ENCODE assay signal across 35 cellular contexts in the genomic region with DNA sequence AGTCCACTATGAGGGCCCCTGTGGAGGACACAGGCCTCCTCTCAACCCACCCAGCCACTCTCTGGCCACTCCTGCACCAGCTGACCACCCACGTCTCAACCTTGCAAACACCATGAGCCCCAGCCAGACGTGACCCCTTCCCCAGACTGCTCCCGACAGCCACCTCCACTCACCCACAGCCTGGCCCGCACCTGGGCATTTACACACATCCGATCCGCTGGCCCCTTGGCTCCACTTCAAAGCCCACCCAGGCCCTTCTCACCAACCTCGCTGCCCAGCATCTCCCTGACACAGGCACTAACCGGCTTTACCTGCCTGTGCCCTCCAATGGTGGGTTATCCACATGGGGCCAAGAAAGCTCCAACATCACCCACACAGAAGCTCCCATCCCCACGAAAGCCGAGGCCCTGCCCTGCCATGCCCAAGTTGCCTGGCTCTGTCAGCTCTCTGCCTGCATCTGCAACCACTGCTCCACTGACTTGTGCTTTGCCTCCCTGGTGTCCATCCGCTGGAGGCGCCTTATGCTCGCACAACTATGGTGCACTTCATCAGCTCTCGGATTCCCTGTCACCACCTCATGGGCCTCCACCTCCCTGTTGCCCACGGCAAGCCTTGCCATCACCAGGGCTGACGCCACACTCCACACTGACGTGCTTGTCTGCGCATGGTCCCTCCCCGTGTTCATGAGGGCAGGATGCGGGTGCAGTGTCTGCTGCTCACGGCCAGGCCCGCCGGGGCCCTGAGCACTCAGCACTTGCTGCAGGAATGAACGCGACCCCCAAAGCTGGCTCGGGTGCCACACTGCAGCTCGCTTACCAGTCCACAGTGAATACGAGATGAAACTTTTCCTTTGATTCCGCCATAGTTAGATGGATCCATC. TPM values are rescaled to one million over a fixed set of nuclear protein-coding genes. Genes with fewer than 3 reads are reported as not detected.
A peak's percentile ranks its signal among the peaks of the same experiment; 100 is the strongest.
DNase-seq lines count a peak whose midpoint lies in the region; ATAC-seq, FAIRE-seq and TF ChIP-seq lines count a peak whose summit lies in the region.
"Had no signal": no experiment of that assay in that cellular context is flagged by ENCODE, and none has a peak within 500 bp of the region (broad histone marks: within the 10 kb centered on the region; RNA-seq: fewer than 3 reads in every experiment).

No MANE protein-coding gene starts in this region.

- CTCF ChIA-PET in activated CD8-positive, alpha-beta memory T cell treated with anti-CD3 and anti-CD28 coated beads, Interleukin-2, amount 10 ng/mL, durations not matched to agents 7 days and 5 days (lab: Charles Lee), result interaction anchor here (2.6 kb wide), 1 partner anchor 21 kb away, joined by 8 read pairs; no protein-coding TSS in a partner anchor
- CTCF ChIA-PET in WTC11 (lab: Charles Lee), result interaction anchor here (0.7 to 1.5 kb wide), 3 partner anchors 14 to 133 kb away, joined by 3 to 4 read pairs (median 4); no protein-coding TSS in a partner anchor
- CTCF ChIA-PET in HepG2 (lab: Yijun Ruan, JAX; ENCODE audit: low intra/inter-chr PET ratio, low total read pairs), result no interaction called here
- CTCF ChIA-PET in activated naive CD4-positive, alpha-beta T cell treated with anti-CD3 and anti-CD28 coated beads, Interleukin-2, amount 10 ng/mL, durations not matched to agents 7 days and 5 days (lab: Charles Lee), result no interaction called here

- no peak overlapping the region for H3K27ac ChIP-seq in HepG2 (ENCODE audit: extremely low read length, insufficient read depth, low read length)
- H3K27ac ChIP-seq: breast epithelium, hepatocyte, HL-60, parathyroid adenoma, thyroid gland, uterus had no signal

- TF ChIP-seq RAD21 in HepG2 (CRISPR knock-in tag; IDR thresholded peaks at IDR 0.05), result no peak

- POLR2A ChIA-PET in WTC11 (lab: Charles Lee), result interaction anchor here (0.6 kb wide), 1 partner anchor 148 kb away, joined by 7 read pairs; no protein-coding TSS in a partner anchor
- POLR2A ChIA-PET in HepG2 (lab: Yijun Ruan, JAX), result no interaction called here

- H3K4me3 Mint-ChIP-seq in activated CD8-positive, alpha-beta memory T cell treated with anti-CD3 and anti-CD28 coated beads, Interleukin-2, amount 10 ng/mL, durations not matched to agents 7 days and 5 days, result no peak overlapping the region
- H3K4me3 Mint-ChIP-seq in WTC11, result no peak overlapping the region
- H3K4me3 Mint-ChIP-seq in stimulated activated effector memory CD8-positive, alpha-beta T cell treated with anti-CD3 and anti-CD28 coated beads, Interleukin-12 subunit alpha, Interleukin-12 subunit beta, amount 100 ng/mL, for 72 hours, result no peak overlapping the region
- H3K4me3 Mint-ChIP-seq in activated naive CD4-positive, alpha-beta T cell treated with anti-CD3 and anti-CD28 coated beads, Interleukin-2, amount 10 ng/mL, durations not matched to agents 7 days and 5 days, result no peak overlapping the region
- H3K4me3 Mint-ChIP-seq: activated naive CD4-positive, alpha-beta T cell treated with anti-CD3 and anti-CD28 coated beads for 36 hours; activated T-cell treated with anti-CD3 and anti-CD28 coated beads, Interleukin-2, amount 50 U/mL, for 72 hours; CD4-positive, alpha-beta memory T cell; nephron; stimulated activated naive CD8-positive, alpha-beta T cell treated with anti-CD3 and anti-CD28 coated beads, Interleukin-15, amount 100 ng/mL, for 72 hours; T-helper 1 cell treated with Interleukin-12 subunit alpha and Interleukin-12 subunit beta and Interleukin-4 antibody, amounts not matched to agents 30 μg/mL and 1 μg/mL, for 36 hours had no signal

- no peak overlapping the region for H2AFZ ChIP-seq in HepG2 (ENCODE audit: low read length)
- H2AFZ ChIP-seq: hepatocyte, parathyroid adenoma had no signal

- peak overlapping the region; percentile 50 for H3K27ac Mint-ChIP-seq in activated CD8-positive, alpha-beta memory T cell treated with anti-CD3 and anti-CD28 coated beads, Interleukin-2, amount 10 ng/mL, durations not matched to agents 7 days and 5 days
- H3K27ac Mint-ChIP-seq in WTC11, result peak overlapping the region; percentile 50; the same call in 1 of the 2 replicates
- peak overlapping the region; percentile 76 for H3K27ac Mint-ChIP-seq in stimulated activated effector memory CD8-positive, alpha-beta T cell treated with anti-CD3 and anti-CD28 coated beads, Interleukin-12 subunit alpha, Interleukin-12 subunit beta, amount 100 ng/mL, for 72 hours
- H3K27ac Mint-ChIP-seq in activated naive CD4-positive, alpha-beta T cell treated with anti-CD3 and anti-CD28 coated beads, Interleukin-2, amount 10 ng/mL, durations not matched to agents 7 days and 5 days, result no peak overlapping the region
- H3K27ac Mint-ChIP-seq: activated naive CD4-positive, alpha-beta T cell treated with anti-CD3 and anti-CD28 coated beads for 36 hours; activated T-cell treated with anti-CD3 and anti-CD28 coated beads, Interleukin-2, amount 50 U/mL, for 72 hours; T-helper 1 cell treated with Interleukin-12 subunit alpha and Interleukin-12 subunit beta and Interleukin-4 antibody, amounts not matched to agents 30 μg/mL and 1 μg/mL, for 36 hours had no signal

- H3K9me3 ChIP-seq in HepG2 (ENCODE audit: low read length), result no peaks in the 10 kb centered on the region
- H3K9me3 ChIP-seq: breast epithelium, MG63, thyroid gland, uterus had no signal

- no peaks in the 10 kb centered on the region; the same call in 1 of the 2 replicates for H4K20me1 ChIP-seq in HepG2 (ENCODE audit: insufficient read depth, low read length)

- H3K36me3 ChIP-seq in HepG2 (replicated peaks in 1 of 2; ENCODE audit: control insufficient read depth in 1 of 2, insufficient read depth in 2 of 2, low read length in 2 of 2), result peaks cover 41 to 85% of the 10 kb centered on the region in 2 experiments; a peak in 4 of 5 replicates
- H3K36me3 ChIP-seq: uterus had no signal

- BruUV-seq in HepG2 (replicated peaks; lab: Mats Ljungman, UMichigan), result no TSS peak

- H3K4me3 ChIP-seq in HepG2 (replicated peaks in 1 of 3; ENCODE audit: insufficient read depth in 1 of 3, low read depth in 2 of 3, low read length in 3 of 3), result no peak overlapping the region
- H3K4me3 ChIP-seq: breast epithelium, hepatocyte, lung, MG63, thyroid gland, uterus had no signal

- H3K36me3 Mint-ChIP-seq in activated CD8-positive, alpha-beta memory T cell treated with anti-CD3 and anti-CD28 coated beads, Interleukin-2, amount 10 ng/mL, durations not matched to agents 7 days and 5 days, result peaks cover 70% of the 10 kb centered on the region
- peaks cover 75% of the 10 kb centered on the region for H3K36me3 Mint-ChIP-seq in WTC11
- H3K36me3 Mint-ChIP-seq in stimulated activated effector memory CD8-positive, alpha-beta T cell treated with anti-CD3 and anti-CD28 coated beads, Interleukin-12 subunit alpha, Interleukin-12 subunit beta, amount 100 ng/mL, for 72 hours, result peaks cover 98% of the 10 kb centered on the region
- H3K36me3 Mint-ChIP-seq in activated naive CD4-positive, alpha-beta T cell treated with anti-CD3 and anti-CD28 coated beads, Interleukin-2, amount 10 ng/mL, durations not matched to agents 7 days and 5 days, result peaks cover 71% of the 10 kb centered on the region

- DNase-seq in activated CD8-positive, alpha-beta memory T cell treated with anti-CD3 and anti-CD28 coated beads, Interleukin-2, amount 10 ng/mL, durations not matched to agents 7 days and 5 days, result no peak
- DNase-seq in activated CD8-positive, alpha-beta memory T cell treated with anti-CD3 and anti-CD28 coated beads, Interleukin-2, amount 50 U/mL, for 48 hours, result no peak
- no peak for DNase-seq in WTC11 (ENCODE audit: low spot score)
- DNase-seq in HepG2 (ENCODE audit: low spot score), result no peak
- DNase-seq in stimulated activated effector memory CD8-positive, alpha-beta T cell treated with anti-CD3 and anti-CD28 coated beads, Interleukin-12 subunit alpha, Interleukin-12 subunit beta, amount 100 ng/mL, for 72 hours (ENCODE audit: low spot score in 2 of 2), result no peak
- DNase-seq in DMS 273 (lab: John Stamatoyannopoulos, UW; ENCODE audit: unreplicated experiment), result no peak
- no peak for DNase-seq in activated naive CD4-positive, alpha-beta T cell treated with anti-CD3 and anti-CD28 coated beads, Interleukin-2, amount 10 ng/mL, durations not matched to agents 7 days and 5 days
- no peak for DNase-seq in activated CD4-positive, CD25-positive, alpha-beta regulatory T cell (lab: John Stamatoyannopoulos, UW)
- DNase-seq: activated CD4-positive, alpha-beta T cell treated with anti-CD3 and anti-CD28 coated beads for 1 hour; activated naive CD4-positive, alpha-beta T cell treated with anti-CD3 and anti-CD28 coated beads for 36 hours; activated T-cell treated with anti-CD3 and anti-CD28 coated beads, Interleukin-2, amount 50 U/mL, for 72 hours; anterior cingulate cortex; CD4-positive, alpha-beta memory T cell; KG1; MG63; NCI-H2081; NCI-H226; NCI-H526 treated with DMSO at 0.1 percent for 48 hours; small intestine; stimulated activated naive CD8-positive, alpha-beta T cell treated with anti-CD3 and anti-CD28 coated beads, Interleukin-15, amount 100 ng/mL, for 72 hours; thyroid gland; uterus had no signal

- in situ Hi-C loops in HepG2 (cut with HindIII; ENCODE audit: extremely low pct_ligation_motif_present, low pct_unique_long_range_greater_than_20kb), result no loop called here

- no peaks in the 10 kb centered on the region for H3K27me3 Mint-ChIP-seq in activated CD8-positive, alpha-beta memory T cell treated with anti-CD3 and anti-CD28 coated beads, Interleukin-2, amount 10 ng/mL, durations not matched to agents 7 days and 5 days
- H3K27me3 Mint-ChIP-seq in WTC11 (ENCODE audit: low read depth), result no peaks in the 10 kb centered on the region
- H3K27me3 Mint-ChIP-seq in activated naive CD4-positive, alpha-beta T cell treated with anti-CD3 and anti-CD28 coated beads, Interleukin-2, amount 10 ng/mL, durations not matched to agents 7 days and 5 days, result no peaks in the 10 kb centered on the region
- H3K27me3 Mint-ChIP-seq: CD4-positive, alpha-beta memory T cell; stimulated activated naive CD8-positive, alpha-beta T cell treated with anti-CD3 and anti-CD28 coated beads, Interleukin-15, amount 100 ng/mL, for 72 hours had no signal

- H3K4me1 ChIP-seq in HepG2 (ENCODE audit: insufficient read depth, low read length), result no peaks in the 10 kb centered on the region
- H3K4me1 ChIP-seq: breast epithelium, parathyroid adenoma, thyroid gland, uterus had no signal

- intact Hi-C loops in HepG2 (cut with micrococcal nuclease; ENCODE audit: unreplicated experiment), result no loop called here

- no peaks in the 10 kb centered on the region for H3K79me2 ChIP-seq in HepG2 (ENCODE audit: insufficient read depth, low read length)
- H3K79me2 ChIP-seq: hepatocyte, parathyroid adenoma had no signal

- H3K9me3 Mint-ChIP-seq in activated CD8-positive, alpha-beta memory T cell treated with anti-CD3 and anti-CD28 coated beads, Interleukin-2, amount 10 ng/mL, durations not matched to agents 7 days and 5 days (ENCODE audit: low read depth), result no peaks in the 10 kb centered on the region
- no peaks in the 10 kb centered on the region for H3K9me3 Mint-ChIP-seq in WTC11
- no peaks in the 10 kb centered on the region for H3K9me3 Mint-ChIP-seq in stimulated activated effector memory CD8-positive, alpha-beta T cell treated with anti-CD3 and anti-CD28 coated beads, Interleukin-12 subunit alpha, Interleukin-12 subunit beta, amount 100 ng/mL, for 72 hours
- no peaks in the 10 kb centered on the region for H3K9me3 Mint-ChIP-seq in activated naive CD4-positive, alpha-beta T cell treated with anti-CD3 and anti-CD28 coated beads, Interleukin-2, amount 10 ng/mL, durations not matched to agents 7 days and 5 days
- H3K9me3 Mint-ChIP-seq: activated naive CD4-positive, alpha-beta T cell treated with anti-CD3 and anti-CD28 coated beads for 36 hours; activated T-cell treated with anti-CD3 and anti-CD28 coated beads, Interleukin-2, amount 50 U/mL, for 72 hours; CD4-positive, alpha-beta memory T cell; nephron; stimulated activated naive CD8-positive, alpha-beta T cell treated with anti-CD3 and anti-CD28 coated beads, Interleukin-15, amount 100 ng/mL, for 72 hours; T-helper 1 cell treated with Interleukin-12 subunit alpha and Interleukin-12 subunit beta and Interleukin-4 antibody, amounts not matched to agents 30 μg/mL and 1 μg/mL, for 36 hours had no signal

- TF ChIP-seq EP300 in HepG2 (IDR thresholded peaks at IDR 0.05; ENCODE audit: low read depth in 2 of 2, low read length in 2 of 2) (no peak), HepG2 (CRISPR knock-in tag; IDR thresholded peaks at IDR 0.05; ENCODE audit: borderline replicate concordance) (no peak)

- H3K4me1 Mint-ChIP-seq in activated CD8-positive, alpha-beta memory T cell treated with anti-CD3 and anti-CD28 coated beads, Interleukin-2, amount 10 ng/mL, durations not matched to agents 7 days and 5 days, result peaks cover 2% of the 10 kb centered on the region
- H3K4me1 Mint-ChIP-seq in WTC11, result no peaks in the 10 kb centered on the region
- peaks cover 7% of the 10 kb centered on the region for H3K4me1 Mint-ChIP-seq in stimulated activated effector memory CD8-positive, alpha-beta T cell treated with anti-CD3 and anti-CD28 coated beads, Interleukin-12 subunit alpha, Interleukin-12 subunit beta, amount 100 ng/mL, for 72 hours
- peaks cover 10% of the 10 kb centered on the region for H3K4me1 Mint-ChIP-seq in activated naive CD4-positive, alpha-beta T cell treated with anti-CD3 and anti-CD28 coated beads, Interleukin-2, amount 10 ng/mL, durations not matched to agents 7 days and 5 days
- H3K4me1 Mint-ChIP-seq: CD4-positive, alpha-beta memory T cell; stimulated activated naive CD8-positive, alpha-beta T cell treated with anti-CD3 and anti-CD28 coated beads, Interleukin-15, amount 100 ng/mL, for 72 hours had no signal

- no peak for TF ChIP-seq POLR2A in HepG2 (IDR thresholded peaks at IDR 0.05; ENCODE audit: insufficient read depth in 1 of 2, low read depth in 2 of 2, low read length in 2 of 2)

- H3K4me2 ChIP-seq in HepG2 (ENCODE audit: low read depth, low read length), result no peak overlapping the region
- H3K4me2 ChIP-seq: hepatocyte had no signal

- 90% methylated on average over 29 of the region's 29 CpGs for WGBS in HepG2 (ENCODE audit: low lambda C conversion rate)

- FAIRE-seq in HepG2 (lab: Jason Lieb, UNC), result no peak
- FAIRE-seq: A204.1, colon, small intestine had no signal

- TF ChIP-seq CTCF in WTC11 (IDR thresholded peaks at IDR 0.05) (no peak), HepG2 (CRISPR knock-in tag; IDR thresholded peaks at IDR 0.05) (no peak)

- no peaks in the 10 kb centered on the region for H3K27me3 ChIP-seq in HepG2 (ENCODE audit: control insufficient read depth in 1 of 2, insufficient read depth in 2 of 2, low read length in 2 of 2)
- H3K27me3 ChIP-seq: breast epithelium, hepatocyte, MG63, thyroid gland, uterus had no signal

- no peak overlapping the region for H3K9ac ChIP-seq in HepG2 (ENCODE audit: insufficient read depth, low read depth, low read length)
- H3K9ac ChIP-seq: parathyroid adenoma had no signal

- no peak for ATAC-seq in activated CD8-positive, alpha-beta memory T cell treated with anti-CD3 and anti-CD28 coated beads, Interleukin-2, amount 10 ng/mL, durations not matched to agents 7 days and 5 days
- ATAC-seq in WTC11 (no peak), HepG2 (no peak)
- ATAC-seq in stimulated activated effector memory CD8-positive, alpha-beta T cell treated with anti-CD3 and anti-CD28 coated beads, Interleukin-12 subunit alpha, Interleukin-12 subunit beta, amount 100 ng/mL, for 72 hours, result no peak
- ATAC-seq: activated T-cell treated with anti-CD3 and anti-CD28 coated beads, Interleukin-2, amount 50 U/mL, for 72 hours; HCT116; Right ventricle myocardium inferior; SK-N-SH treated with all-trans-retinoic acid at 6 μM for 48 hours; stimulated activated naive CD8-positive, alpha-beta T cell treated with anti-CD3 and anti-CD28 coated beads, Interleukin-15, amount 100 ng/mL, for 72 hours had no signal

RNA-seq across cellular contexts. Expression of gene P2RX2, which starts 16.7 kb away (rescaled TPM):
- not detected for total RNA-seq in activated CD8-positive, alpha-beta memory T cell treated with anti-CD3 and anti-CD28 coated beads, Interleukin-2, amount 10 ng/mL, durations not matched to agents 7 days and 5 days
- 1.6 to 2.6 TPM (median 2.1 TPM) in 3 replicates for total RNA-seq in WTC11 (2021)
- total RNA-seq in HepG2 (2016; rRNA removed; fragmentation: Illumina TruSeq; extraction: Trizol), result not detected in 2 replicates
- total RNA-seq in HepG2 (2016; cell fraction: cytosol; rRNA removed; fragmentation: Illumina TruSeq; extraction: Trizol; ENCODE audit: low read depth), result not detected in 2 replicates
- total RNA-seq in HepG2 (2016; cell fraction: insoluble cytoplasmic fraction; rRNA removed; fragmentation: Illumina TruSeq; extraction: Trizol), result not detected in 2 replicates
- not detected in 2 replicates for total RNA-seq in HepG2 (2016; cell fraction: membrane; rRNA removed; fragmentation: Illumina TruSeq; extraction: Trizol)
- not detected in 2 replicates for total RNA-seq in HepG2 (2016; cell fraction: nucleus; rRNA removed; fragmentation: Illumina TruSeq; extraction: Trizol)
- polyA plus RNA-seq in HepG2 (2011; rRNA removed), result not detected in 2 replicates
- not detected in 2 replicates for polyA plus RNA-seq in HepG2 (2011; cell fraction: cytosol; rRNA removed)
- not detected in 2 replicates for polyA plus RNA-seq in HepG2 (2011; cell fraction: nucleus; rRNA removed)
- not detected in 2 replicates for polyA plus RNA-seq in HepG2 (2012)
- not detected in 2 replicates for polyA plus RNA-seq in HepG2 (2016; cell fraction: cytosol; fragmentation: Illumina TruSeq; extraction: Trizol; ENCODE audit: low read depth)
- not detected in 2 replicates for polyA plus RNA-seq in HepG2 (2016; cell fraction: insoluble cytoplasmic fraction; fragmentation: Illumina TruSeq; extraction: Trizol; ENCODE audit: low read depth)
- polyA plus RNA-seq in HepG2 (2016; cell fraction: membrane; fragmentation: Illumina TruSeq; extraction: Trizol; ENCODE audit: low read depth), result not detected in 2 replicates
- not detected in 2 replicates for polyA plus RNA-seq in HepG2 (2016; cell fraction: nucleus; fragmentation: Illumina TruSeq; extraction: Trizol; ENCODE audit: insufficient read depth, low read depth)
- polyA minus RNA-seq in HepG2 (2011; rRNA and poly(A)+ RNA removed; ENCODE audit: low replicate concordance), result not detected in 2 replicates
- polyA minus RNA-seq in HepG2 (2011; cell fraction: cytosol; rRNA and poly(A)+ RNA removed), result not detected in 2 replicates
- polyA minus RNA-seq in HepG2 (2011; cell fraction: nucleus; rRNA and poly(A)+ RNA removed), result not detected in 2 replicates
- total RNA-seq: activated naive CD4-positive, alpha-beta T cell treated with anti-CD3 and anti-CD28 coated beads for 36 hours; activated T-cell treated with anti-CD3 and anti-CD28 coated beads, Interleukin-2, amount 50 U/mL, for 72 hours; CD4-positive, alpha-beta memory T cell; hepatocyte; mucosa of gallbladder; Right ventricle myocardium inferior; uterus had no signal
- polyA plus RNA-seq: CD4-positive, alpha-beta memory T cell; hepatocyte had no signal

RNA-seq across cellular contexts. Expression of gene LRCOL1, which starts 24.9 kb away (rescaled TPM):
- not detected for total RNA-seq in activated CD8-positive, alpha-beta memory T cell treated with anti-CD3 and anti-CD28 coated beads, Interleukin-2, amount 10 ng/mL, durations not matched to agents 7 days and 5 days
- 0.24 TPM in 1 of 3 replicates, not detected in the others for total RNA-seq in WTC11 (2021)
- not detected in 2 replicates for total RNA-seq in HepG2 (2016; rRNA removed; fragmentation: Illumina TruSeq; extraction: Trizol)
- not detected in 2 replicates for total RNA-seq in HepG2 (2016; cell fraction: cytosol; rRNA removed; fragmentation: Illumina TruSeq; extraction: Trizol; ENCODE audit: low read depth)
- total RNA-seq in HepG2 (2016; cell fraction: insoluble cytoplasmic fraction; rRNA removed; fragmentation: Illumina TruSeq; extraction: Trizol), result not detected in 2 replicates
- total RNA-seq in HepG2 (2016; cell fraction: membrane; rRNA removed; fragmentation: Illumina TruSeq; extraction: Trizol), result not detected in 2 replicates
- total RNA-seq in HepG2 (2016; cell fraction: nucleus; rRNA removed; fragmentation: Illumina TruSeq; extraction: Trizol), result not detected in 2 replicates
- polyA plus RNA-seq in HepG2 (2011; rRNA removed), result 0.14 TPM in 1 of 2 replicates, not detected in the other
- polyA plus RNA-seq in HepG2 (2011; cell fraction: cytosol; rRNA removed), result 0.05 and 0.09 TPM in 2 replicates
- polyA plus RNA-seq in HepG2 (2011; cell fraction: nucleus; rRNA removed), result 0.57 TPM in 1 of 2 replicates, not detected in the other
- polyA plus RNA-seq in HepG2 (2012), result not detected in 2 replicates
- polyA plus RNA-seq in HepG2 (2016; cell fraction: cytosol; fragmentation: Illumina TruSeq; extraction: Trizol; ENCODE audit: low read depth), result not detected in 2 replicates
- not detected in 2 replicates for polyA plus RNA-seq in HepG2 (2016; cell fraction: insoluble cytoplasmic fraction; fragmentation: Illumina TruSeq; extraction: Trizol; ENCODE audit: low read depth)
- polyA plus RNA-seq in HepG2 (2016; cell fraction: membrane; fragmentation: Illumina TruSeq; extraction: Trizol; ENCODE audit: low read depth), result not detected in 2 replicates
- not detected in 2 replicates for polyA plus RNA-seq in HepG2 (2016; cell fraction: nucleus; fragmentation: Illumina TruSeq; extraction: Trizol; ENCODE audit: insufficient read depth, low read depth)
- polyA minus RNA-seq in HepG2 (2011; rRNA and poly(A)+ RNA removed; ENCODE audit: low replicate concordance), result not detected in 2 replicates
- not detected in 2 replicates for polyA minus RNA-seq in HepG2 (2011; cell fraction: cytosol; rRNA and poly(A)+ RNA removed)
- polyA minus RNA-seq in HepG2 (2011; cell fraction: nucleus; rRNA and poly(A)+ RNA removed), result not detected in 2 replicates
- total RNA-seq: activated naive CD4-positive, alpha-beta T cell treated with anti-CD3 and anti-CD28 coated beads for 36 hours; activated T-cell treated with anti-CD3 and anti-CD28 coated beads, Interleukin-2, amount 50 U/mL, for 72 hours; CD4-positive, alpha-beta memory T cell; hepatocyte; mucosa of gallbladder; Right ventricle myocardium inferior had no signal
- polyA plus RNA-seq: CD4-positive, alpha-beta memory T cell had no signal

RNA-seq across cellular contexts. Expression of gene POLE, which starts 51.8 kb away (rescaled TPM):
- 100 to 1,000 TPM; 170 to 221 TPM for total RNA-seq in activated CD8-positive, alpha-beta memory T cell treated with anti-CD3 and anti-CD28 coated beads, Interleukin-2, amount 10 ng/mL, durations not matched to agents 7 days and 5 days
- total RNA-seq in WTC11 (2021) (120 to 144 TPM (median 126 TPM) in 3 replicates), HepG2 (2016; rRNA removed; fragmentation: Illumina TruSeq; extraction: Trizol) (25.7 and 52.2 TPM in 2 replicates)
- 59.1 and 64.2 TPM in 2 replicates for total RNA-seq in HepG2 (2016; cell fraction: cytosol; rRNA removed; fragmentation: Illumina TruSeq; extraction: Trizol; ENCODE audit: low read depth)
- 20.9 and 52.7 TPM in 2 replicates for total RNA-seq in HepG2 (2016; cell fraction: insoluble cytoplasmic fraction; rRNA removed; fragmentation: Illumina TruSeq; extraction: Trizol)
- 57.6 and 66.6 TPM in 2 replicates for total RNA-seq in HepG2 (2016; cell fraction: membrane; rRNA removed; fragmentation: Illumina TruSeq; extraction: Trizol)
- total RNA-seq in HepG2 (2016; cell fraction: nucleus; rRNA removed; fragmentation: Illumina TruSeq; extraction: Trizol), result 72.5 and 80.9 TPM in 2 replicates
- polyA plus RNA-seq in HepG2 (2011; rRNA removed), result 23.2 and 25.3 TPM in 2 replicates
- 4.8 and 9.4 TPM in 2 replicates for polyA plus RNA-seq in HepG2 (2011; cell fraction: cytosol; rRNA removed)
- polyA plus RNA-seq in HepG2 (2011; cell fraction: nucleus; rRNA removed), result 134 and 225 TPM in 2 replicates
- polyA plus RNA-seq in HepG2 (2012), result 14.9 and 21.3 TPM in 2 replicates
- 4.1 and 5.2 TPM in 2 replicates for polyA plus RNA-seq in HepG2 (2016; cell fraction: cytosol; fragmentation: Illumina TruSeq; extraction: Trizol; ENCODE audit: low read depth)
- 21.3 and 29.5 TPM in 2 replicates for polyA plus RNA-seq in HepG2 (2016; cell fraction: insoluble cytoplasmic fraction; fragmentation: Illumina TruSeq; extraction: Trizol; ENCODE audit: low read depth)
- polyA plus RNA-seq in HepG2 (2016; cell fraction: membrane; fragmentation: Illumina TruSeq; extraction: Trizol; ENCODE audit: low read depth), result 11.4 and 13.7 TPM in 2 replicates
- 185 and 194 TPM in 2 replicates for polyA plus RNA-seq in HepG2 (2016; cell fraction: nucleus; fragmentation: Illumina TruSeq; extraction: Trizol; ENCODE audit: insufficient read depth, low read depth)
- 104 and 245 TPM in 2 replicates for polyA minus RNA-seq in HepG2 (2011; rRNA and poly(A)+ RNA removed; ENCODE audit: low replicate concordance)
- 12.9 and 22.7 TPM in 2 replicates for polyA minus RNA-seq in HepG2 (2011; cell fraction: cytosol; rRNA and poly(A)+ RNA removed)
- polyA minus RNA-seq in HepG2 (2011; cell fraction: nucleus; rRNA and poly(A)+ RNA removed), result 79.4 and 111 TPM in 2 replicates

RNA-seq across cellular contexts. Expression of gene PXMP2, which starts 52.1 kb away (rescaled TPM):
- total RNA-seq in activated CD8-positive, alpha-beta memory T cell treated with anti-CD3 and anti-CD28 coated beads, Interleukin-2, amount 10 ng/mL, durations not matched to agents 7 days and 5 days, result 10 to 100 TPM; 23.3 to 26.0 TPM
- total RNA-seq in WTC11 (2021) (12.0 to 13.2 TPM (median 12.6 TPM) in 3 replicates), HepG2 (2016; rRNA removed; fragmentation: Illumina TruSeq; extraction: Trizol) (38.3 and 42.9 TPM in 2 replicates)
- total RNA-seq in HepG2 (2016; cell fraction: cytosol; rRNA removed; fragmentation: Illumina TruSeq; extraction: Trizol; ENCODE audit: low read depth), result 129 and 144 TPM in 2 replicates
- 34.3 and 45.4 TPM in 2 replicates for total RNA-seq in HepG2 (2016; cell fraction: insoluble cytoplasmic fraction; rRNA removed; fragmentation: Illumina TruSeq; extraction: Trizol)
- total RNA-seq in HepG2 (2016; cell fraction: membrane; rRNA removed; fragmentation: Illumina TruSeq; extraction: Trizol), result 94.5 and 107 TPM in 2 replicates
- total RNA-seq in HepG2 (2016; cell fraction: nucleus; rRNA removed; fragmentation: Illumina TruSeq; extraction: Trizol), result 16.5 and 17.4 TPM in 2 replicates
- polyA plus RNA-seq in HepG2 (2011; rRNA removed), result 24.4 and 25.5 TPM in 2 replicates
- polyA plus RNA-seq in HepG2 (2011; cell fraction: cytosol; rRNA removed), result 21.8 and 27.1 TPM in 2 replicates
- polyA plus RNA-seq in HepG2 (2011; cell fraction: nucleus; rRNA removed), result 11.1 and 15.6 TPM in 2 replicates
- 14.0 and 18.0 TPM in 2 replicates for polyA plus RNA-seq in HepG2 (2012)
- 136 and 147 TPM in 2 replicates for polyA plus RNA-seq in HepG2 (2016; cell fraction: cytosol; fragmentation: Illumina TruSeq; extraction: Trizol; ENCODE audit: low read depth)
- 33.1 and 37.0 TPM in 2 replicates for polyA plus RNA-seq in HepG2 (2016; cell fraction: insoluble cytoplasmic fraction; fragmentation: Illumina TruSeq; extraction: Trizol; ENCODE audit: low read depth)
- polyA plus RNA-seq in HepG2 (2016; cell fraction: membrane; fragmentation: Illumina TruSeq; extraction: Trizol; ENCODE audit: low read depth), result 87.1 and 93.3 TPM in 2 replicates
- polyA plus RNA-seq in HepG2 (2016; cell fraction: nucleus; fragmentation: Illumina TruSeq; extraction: Trizol; ENCODE audit: insufficient read depth, low read depth), result 39.4 and 39.9 TPM in 2 replicates
- polyA minus RNA-seq in HepG2 (2011; rRNA and poly(A)+ RNA removed; ENCODE audit: low replicate concordance), result 14.3 and 48.1 TPM in 2 replicates
- 4.0 and 7.8 TPM in 2 replicates for polyA minus RNA-seq in HepG2 (2011; cell fraction: cytosol; rRNA and poly(A)+ RNA removed)
- 7.0 and 7.9 TPM in 2 replicates for polyA minus RNA-seq in HepG2 (2011; cell fraction: nucleus; rRNA and poly(A)+ RNA removed)

Comparison
In these comparisons a context has a peak if more than half of its experiments do, and no peak if none do; other contexts are left out.
1. CTCF ChIA-PET loops: an anchor here in activated CD8-positive, alpha-beta memory T cell treated with anti-CD3 and anti-CD28 coated beads, Interleukin-2, amount 10 ng/mL, durations not matched to agents 7 days and 5 days (2.6 kb wide) and WTC11 (0.7 to 1.5 kb wide); none called in HepG2 and activated naive CD4-positive, alpha-beta T cell treated with anti-CD3 and anti-CD28 coated beads, Interleukin-2, amount 10 ng/mL, durations not matched to agents 7 days and 5 days.